16 cellular contexts compared by ENCODE assay signal in the genomic region with DNA sequence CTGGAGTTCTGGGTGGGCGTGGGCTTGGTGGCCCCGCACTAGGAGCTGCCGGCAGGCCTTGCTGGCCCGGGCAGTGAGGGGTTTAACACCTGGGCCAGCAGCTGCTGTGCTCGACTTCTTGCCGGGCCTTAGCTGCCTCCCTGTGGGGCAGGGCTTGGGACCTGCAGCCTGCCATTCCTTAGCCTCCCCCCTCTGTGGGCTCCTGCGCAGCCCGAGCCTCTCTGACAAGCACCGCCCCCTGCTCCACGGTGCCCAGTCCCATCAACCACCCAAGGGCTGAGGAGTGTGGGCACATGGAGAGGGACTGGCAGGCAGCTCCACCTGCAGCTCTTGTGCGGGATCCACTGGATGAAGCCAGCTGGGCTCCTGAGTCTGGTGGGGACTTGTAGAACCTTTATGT. TPM values are rescaled to one million over a fixed set of nuclear protein-coding genes. Genes with fewer than 3 reads are reported as not detected.
"Had no signal": no experiment of that assay in that cellular context is flagged by ENCODE, and none has a peak within 500 bp of the region (broad histone marks: within the 10 kb centered on the region; RNA-seq: fewer than 3 reads in every experiment).

No MANE protein-coding gene starts in this region.

RNA-seq across cellular contexts. Expression of a gene that starts 53.0 kb away (rescaled TPM):
- total RNA-seq: activated CD4-positive, alpha-beta memory T cell treated with anti-CD3 and anti-CD28 coated beads, Interleukin-2, amount 10 ng/mL, durations not matched to agents 7 days and 5 days; activated CD4-positive, alpha-beta T cell treated with anti-CD3 and anti-CD28 coated beads, Interleukin-2, amount 10 ng/mL, durations not matched to agents 7 days and 5 days; activated CD8-positive, alpha-beta memory T cell treated with anti-CD3 and anti-CD28 coated beads, Interleukin-2, amount 10 ng/mL, durations not matched to agents 7 days and 5 days; activated CD8-positive, alpha-beta T cell treated with anti-CD3 and anti-CD28 coated beads, Interleukin-2, amount 10 ng/mL, durations not matched to agents 7 days and 5 days; activated naive CD8-positive, alpha-beta T cell treated with anti-CD3 and anti-CD28 coated beads, Interleukin-2, amount 10 ng/mL, durations not matched to agents 7 days and 5 days; activated T-helper 2 cell treated with anti-CD3 and anti-CD28 coated beads, Interferon-gamma antibody, Interleukin-2, Interleukin-4, amounts not matched to agents 10 μg/mL and 5 μg/mL and 100 μg/mL, durations not matched to agents 14 hours and 24 hours and 36 hours; ascending aorta; bronchial epithelial cell; T-cell; T-helper 1 cell treated with Interleukin-12 subunit alpha and Interleukin-12 subunit beta and Interleukin-4 antibody, amounts not matched to agents 30 ng/mL and 1 ng/mL, for 36 hours; T-helper 17 cell; T-helper 2 cell treated with Interferon-gamma antibody and Interleukin-4, amounts not matched to agents 100 ng/mL and 5 ng/mL, for 36 hours had no signal

RNA-seq across cellular contexts. Expression of a gene that starts 56.2 kb away (rescaled TPM):
- total RNA-seq: activated CD4-positive, alpha-beta memory T cell treated with anti-CD3 and anti-CD28 coated beads, Interleukin-2, amount 10 ng/mL, durations not matched to agents 7 days and 5 days; activated CD4-positive, alpha-beta T cell treated with anti-CD3 and anti-CD28 coated beads for 36 hours; activated CD4-positive, alpha-beta T cell treated with anti-CD3 and anti-CD28 coated beads, Interleukin-2, amount 10 ng/mL, durations not matched to agents 7 days and 5 days; activated CD8-positive, alpha-beta memory T cell treated with anti-CD3 and anti-CD28 coated beads, Interleukin-2, amount 10 ng/mL, durations not matched to agents 7 days and 5 days; activated CD8-positive, alpha-beta T cell treated with anti-CD3 and anti-CD28 coated beads, Interleukin-2, amount 10 ng/mL, durations not matched to agents 7 days and 5 days; activated naive CD8-positive, alpha-beta T cell treated with anti-CD3 and anti-CD28 coated beads, Interleukin-2, amount 10 ng/mL, durations not matched to agents 7 days and 5 days; activated T-helper 2 cell treated with anti-CD3 and anti-CD28 coated beads, Interferon-gamma antibody, Interleukin-2, Interleukin-4, amounts not matched to agents 10 μg/mL and 5 μg/mL and 100 μg/mL, durations not matched to agents 14 hours and 24 hours and 36 hours; bronchial epithelial cell; T-cell; T-helper 1 cell treated with Interleukin-12 subunit alpha and Interleukin-12 subunit beta and Interleukin-4 antibody, amounts not matched to agents 30 ng/mL and 1 ng/mL, for 36 hours; T-helper 17 cell; T-helper 2 cell treated with Interferon-gamma antibody and Interleukin-4, amounts not matched to agents 100 ng/mL and 5 ng/mL, for 36 hours; WTC11 had no signal
- polyA plus RNA-seq: adipose tissue, cardiac muscle cell had no signal
